ENCODE assay signal across 21 cellular contexts in the genomic region with DNA sequence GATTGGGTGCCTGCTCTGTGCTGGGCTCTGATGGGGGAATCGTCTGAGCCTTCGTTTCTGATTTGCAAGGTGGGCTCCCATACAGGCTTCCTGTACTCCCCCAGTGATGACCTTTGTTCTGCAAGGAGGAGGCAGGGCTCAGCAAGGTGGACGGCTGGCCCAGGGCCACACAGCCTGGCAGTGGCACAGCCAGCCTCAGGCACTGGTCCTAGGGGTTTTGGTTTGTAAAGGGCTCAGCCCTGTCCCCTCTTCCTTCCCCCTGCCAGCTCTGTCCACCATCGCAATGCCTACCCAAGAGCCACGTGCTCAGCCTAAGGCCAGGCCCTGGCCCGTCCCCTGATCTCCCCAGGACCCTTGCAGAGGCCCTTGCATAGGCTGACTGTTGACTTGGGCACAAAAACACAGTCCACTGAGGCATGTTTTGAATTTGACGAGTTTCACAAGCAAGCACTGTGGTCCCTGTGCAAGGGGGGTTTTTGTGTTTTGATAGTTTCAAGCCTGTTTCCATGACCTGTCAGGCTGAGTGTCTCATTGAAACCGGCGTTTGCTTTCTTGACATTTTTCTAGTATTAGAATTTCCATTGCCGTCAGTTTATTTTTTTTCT. TPM values are rescaled to one million over a fixed set of nuclear protein-coding genes. Genes with fewer than 3 reads are reported as not detected.
DNase-seq lines count a peak whose midpoint lies in the region; ATAC-seq and TF ChIP-seq lines count a peak whose summit lies in the region.
"Had no signal": no experiment of that assay in that cellular context is flagged by ENCODE, and none has a peak within 500 bp of the region (broad histone marks: within the 10 kb centered on the region; RNA-seq: fewer than 3 reads in every experiment).

No MANE protein-coding gene starts in this region.

- H3K36me3 Mint-ChIP-seq in T-helper 2 cell treated with Interferon-gamma antibody and Interleukin-4, amounts not matched to agents 5 μg/mL and 100 μg/mL, for 36 hours (ENCODE audit: low read depth): peaks cover 3% of the 10 kb centered on the region
- H3K36me3 Mint-ChIP-seq in CD4-positive, CD25-positive, alpha-beta regulatory T cell: no peaks in the 10 kb centered on the region
- H3K36me3 Mint-ChIP-seq in activated CD8-positive, alpha-beta T cell treated with anti-CD3 and anti-CD28 coated beads, Interleukin-2, amount 10 ng/mL, durations not matched to agents 7 days and 5 days (ENCODE audit: low read depth): no peaks in the 10 kb centered on the region
- H3K36me3 Mint-ChIP-seq: IgD-negative memory B cell had no signal

- POLR2A ChIA-PET in activated CD8-positive, alpha-beta T cell treated with anti-CD3 and anti-CD28 coated beads, Interleukin-2, amount 10 ng/mL, durations not matched to agents 7 days and 5 days (lab: Charles Lee): interaction anchor here (0.9 kb wide), 1 partner anchor 219 kb away, joined by 3 read pairs; no protein-coding TSS in a partner anchor

- peak overlapping the region; percentile 80 for H3K27ac ChIP-seq in CD4-positive, CD25-positive, alpha-beta regulatory T cell (ENCODE audit: insufficient read depth, low read length, poor library complexity, severe bottlenecking)
- H3K27ac ChIP-seq in mesenchymal stem cell (ENCODE audit: low read length, poor library complexity, severe bottlenecking) (no peak overlapping the region), hepatocyte (no peak overlapping the region)
- H3K27ac ChIP-seq: cardiac muscle cell, pancreas, sigmoid colon had no signal

- H3K79me1 ChIP-seq in mesenchymal stem cell (replicated peaks; ENCODE audit: low read length, poor library complexity, severe bottlenecking): no peaks in the 10 kb centered on the region

- H4K20me1 ChIP-seq in hepatocyte (ENCODE audit: insufficient read depth, poor library complexity, severe bottlenecking): no peaks in the 10 kb centered on the region

- TF ChIP-seq CTCF in hepatocyte (IDR thresholded peaks at IDR 0.05; ENCODE audit: poor library complexity): no peak

- no peaks in the 10 kb centered on the region for H3K36me3 ChIP-seq in CD4-positive, CD25-positive, alpha-beta regulatory T cell (ENCODE audit: control insufficient read depth, insufficient read depth, low read length)
- H3K36me3 ChIP-seq in mesenchymal stem cell (ENCODE audit: control insufficient read depth in 1 of 2, insufficient read depth in 2 of 2, low read depth in 1 of 2, low read length in 2 of 2) (no peaks in the 10 kb centered on the region), hepatocyte (replicated peaks; ENCODE audit: insufficient read depth, low read depth) (no peaks in the 10 kb centered on the region)
- H3K36me3 ChIP-seq: cardiac muscle cell, pancreas, sigmoid colon had no signal

- no peaks in the 10 kb centered on the region for H3K27me3 ChIP-seq in CD4-positive, CD25-positive, alpha-beta regulatory T cell (ENCODE audit: control insufficient read depth, insufficient read depth, low read length)
- H3K27me3 ChIP-seq in mesenchymal stem cell (ENCODE audit: control insufficient read depth in 1 of 2, insufficient read depth in 1 of 2, low read length in 2 of 2): peaks cover 7 to 12% of the 10 kb centered on the region in 2 experiments
- no peaks in the 10 kb centered on the region for H3K27me3 ChIP-seq in hepatocyte
- H3K27me3 ChIP-seq: cardiac muscle cell, sigmoid colon had no signal

- peak overlapping the region; percentile 22 for H4K91ac ChIP-seq in mesenchymal stem cell (ENCODE audit: low read length)

- H2AFZ ChIP-seq in mesenchymal stem cell (ENCODE audit: low read depth, low read length): no peak overlapping the region
- H2AFZ ChIP-seq in hepatocyte: no peak overlapping the region

- DNase-seq in T-helper 2 cell treated with Interferon-gamma antibody and Interleukin-4, amounts not matched to agents 5 μg/mL and 100 μg/mL, for 36 hours (ENCODE audit: low spot score): peak; percentile 29
- DNase-seq in T-helper 2 cell (no peak), mesenchymal stem cell (no peak), hepatocyte (ENCODE audit: low spot score) (no peak), islet precursor cell (no peak), SKM-1 (lab: John Stamatoyannopoulos, UW; ENCODE audit: unreplicated experiment) (no peak)
- DNase-seq in CD4-positive, CD25-positive, alpha-beta regulatory T cell: peak in 2 of 3 donors; percentile 57 to 75
- no peak for DNase-seq in activated CD8-positive, alpha-beta T cell treated with anti-CD3 and anti-CD28 coated beads, Interleukin-2, amount 10 ng/mL, durations not matched to agents 7 days and 5 days
- DNase-seq: activated CD8-positive, alpha-beta memory T cell treated with anti-CD3 and anti-CD28 coated beads for 24 hours; C1 segment of cervical spinal cord; DMS53; NCI-H2081; NCI-H510A; pancreas; SHP77; sigmoid colon; T-helper 9 cell had no signal

- H3K9me3 Mint-ChIP-seq in T-helper 2 cell treated with Interferon-gamma antibody and Interleukin-4, amounts not matched to agents 5 μg/mL and 100 μg/mL, for 36 hours: no peaks in the 10 kb centered on the region
- no peaks in the 10 kb centered on the region for H3K9me3 Mint-ChIP-seq in CD4-positive, CD25-positive, alpha-beta regulatory T cell
- H3K9me3 Mint-ChIP-seq in activated CD8-positive, alpha-beta T cell treated with anti-CD3 and anti-CD28 coated beads, Interleukin-2, amount 10 ng/mL, durations not matched to agents 7 days and 5 days (ENCODE audit: insufficient read depth): no peaks in the 10 kb centered on the region
- H3K9me3 Mint-ChIP-seq: IgD-negative memory B cell had no signal

- H3K4me1 Mint-ChIP-seq in T-helper 2 cell treated with Interferon-gamma antibody and Interleukin-4, amounts not matched to agents 5 μg/mL and 100 μg/mL, for 36 hours (ENCODE audit: low read depth): peaks cover 24% of the 10 kb centered on the region
- peaks cover 13 to 74% (median 48%) of the 10 kb centered on the region in 4 donors for H3K4me1 Mint-ChIP-seq in CD4-positive, CD25-positive, alpha-beta regulatory T cell
- H3K4me1 Mint-ChIP-seq in activated CD8-positive, alpha-beta T cell treated with anti-CD3 and anti-CD28 coated beads, Interleukin-2, amount 10 ng/mL, durations not matched to agents 7 days and 5 days (ENCODE audit: low read depth): peaks cover 38% of the 10 kb centered on the region

- H3K4me3 ChIP-seq in CD4-positive, CD25-positive, alpha-beta regulatory T cell (ENCODE audit: low read depth, low read length): peak overlapping the region; percentile 42
- H3K4me3 ChIP-seq in mesenchymal stem cell (ENCODE audit: insufficient read depth in 1 of 2, low read depth in 1 of 2, low read length in 2 of 2): no peak overlapping the region
- H3K4me3 ChIP-seq in hepatocyte: no peak overlapping the region
- H3K4me3 ChIP-seq: cardiac muscle cell, pancreas, sigmoid colon had no signal

- H2BK12ac ChIP-seq in mesenchymal stem cell (ENCODE audit: low read length in 2 of 2): peak overlapping the region in 1 of 2 experiments; percentile 7

- no peak overlapping the region for H3K18ac ChIP-seq in mesenchymal stem cell (ENCODE audit: low read depth in 1 of 2, low read length in 2 of 2)

- no peaks in the 10 kb centered on the region for H3K9me3 ChIP-seq in CD4-positive, CD25-positive, alpha-beta regulatory T cell (ENCODE audit: control insufficient read depth in 2 of 2, low read length in 2 of 2)
- H3K9me3 ChIP-seq in mesenchymal stem cell (ENCODE audit: control insufficient read depth, low read length): no peaks in the 10 kb centered on the region
- no peaks in the 10 kb centered on the region for H3K9me3 ChIP-seq in hepatocyte (ENCODE audit: low read depth)
- H3K9me3 ChIP-seq: pancreas, sigmoid colon had no signal

- peak overlapping the region; percentile 47 for H3K27ac Mint-ChIP-seq in T-helper 2 cell treated with Interferon-gamma antibody and Interleukin-4, amounts not matched to agents 5 μg/mL and 100 μg/mL, for 36 hours
- H3K27ac Mint-ChIP-seq in CD4-positive, CD25-positive, alpha-beta regulatory T cell: peak overlapping the region; percentile 98 to 99 (median 98)
- H3K27ac Mint-ChIP-seq in activated CD8-positive, alpha-beta T cell treated with anti-CD3 and anti-CD28 coated beads, Interleukin-2, amount 10 ng/mL, durations not matched to agents 7 days and 5 days: peak overlapping the region; percentile 71

- peak overlapping the region; percentile 75 for H2BK15ac ChIP-seq in mesenchymal stem cell (ENCODE audit: low read depth, poor library complexity, severe bottlenecking)

- H4K8ac ChIP-seq in mesenchymal stem cell (ENCODE audit: low read length): no peak overlapping the region

- H3K79me2 ChIP-seq in hepatocyte: no peaks in the 10 kb centered on the region

- H3K14ac ChIP-seq in mesenchymal stem cell (ENCODE audit: low read length in 2 of 2): no peak overlapping the region

- no peak overlapping the region for H2AK5ac ChIP-seq in mesenchymal stem cell (ENCODE audit: low read length, severe bottlenecking)

- CTCF ChIA-PET in activated CD8-positive, alpha-beta T cell treated with anti-CD3 and anti-CD28 coated beads, Interleukin-2, amount 10 ng/mL, durations not matched to agents 7 days and 5 days (lab: Charles Lee): interaction anchor here (1.0 to 11.7 kb wide), 9 partner anchors 13 to 102 kb away, joined by 3 to 369 read pairs (median 35); a partner anchor contains a TSS

- no peaks in the 10 kb centered on the region for H3K27me3 Mint-ChIP-seq in T-helper 2 cell treated with Interferon-gamma antibody and Interleukin-4, amounts not matched to agents 5 μg/mL and 100 μg/mL, for 36 hours (ENCODE audit: low read depth)
- H3K27me3 Mint-ChIP-seq in CD4-positive, CD25-positive, alpha-beta regulatory T cell: no peaks in the 10 kb centered on the region
- H3K27me3 Mint-ChIP-seq in activated CD8-positive, alpha-beta T cell treated with anti-CD3 and anti-CD28 coated beads, Interleukin-2, amount 10 ng/mL, durations not matched to agents 7 days and 5 days (ENCODE audit: low read depth): no peaks in the 10 kb centered on the region
- H3K27me3 Mint-ChIP-seq: IgD-negative memory B cell had no signal

- no peaks in the 10 kb centered on the region for H3K9me2 ChIP-seq in hepatocyte (replicated peaks; ENCODE audit: insufficient read depth)

- no peak overlapping the region for H3K4me3 Mint-ChIP-seq in T-helper 2 cell treated with Interferon-gamma antibody and Interleukin-4, amounts not matched to agents 5 μg/mL and 100 μg/mL, for 36 hours
- peak overlapping the region; percentile 67 to 79 (median 79) for H3K4me3 Mint-ChIP-seq in CD4-positive, CD25-positive, alpha-beta regulatory T cell
- no peak overlapping the region for H3K4me3 Mint-ChIP-seq in activated CD8-positive, alpha-beta T cell treated with anti-CD3 and anti-CD28 coated beads, Interleukin-2, amount 10 ng/mL, durations not matched to agents 7 days and 5 days

- H3K4me2 ChIP-seq in mesenchymal stem cell (ENCODE audit: low read length, poor library complexity, severe bottlenecking) (no peak overlapping the region), hepatocyte (no peak overlapping the region)

- peaks cover 63% of the 10 kb centered on the region for H3K4me1 ChIP-seq in CD4-positive, CD25-positive, alpha-beta regulatory T cell (ENCODE audit: control insufficient read depth, insufficient read depth, low read length, poor library complexity, severe bottlenecking)
- H3K4me1 ChIP-seq in mesenchymal stem cell (ENCODE audit: control insufficient read depth, insufficient read depth, low read depth, low read length) (no peaks in the 10 kb centered on the region), hepatocyte (ENCODE audit: insufficient read depth) (peaks cover 16% of the 10 kb centered on the region)

- H2BK5ac ChIP-seq in mesenchymal stem cell (ENCODE audit: low read depth, low read length, poor library complexity, severe bottlenecking): no peak overlapping the region

- peak overlapping the region in 1 of 2 experiments; percentile 41 for H3K23ac ChIP-seq in mesenchymal stem cell (ENCODE audit: low read length in 2 of 2)

- H3K4ac ChIP-seq in mesenchymal stem cell (ENCODE audit: low read depth in 1 of 2, low read length in 2 of 2): no peak overlapping the region

- 88% methylated on average over 9 of the region's 10 CpGs for WGBS in mesenchymal stem cell
- WGBS in hepatocyte (ENCODE audit: low lambda C conversion rate, missing lambda C conversion rate): 87% methylated on average over 10 of the region's 10 CpGs

- peak; percentile 13 to 36 for ATAC-seq in CD4-positive, CD25-positive, alpha-beta regulatory T cell (ENCODE audit: low read depth in 2 of 2)
- no peak for ATAC-seq in activated CD8-positive, alpha-beta T cell treated with anti-CD3 and anti-CD28 coated beads, Interleukin-2, amount 10 ng/mL, durations not matched to agents 7 days and 5 days
- ATAC-seq: esophagus mucosa, pancreas had no signal

- peak overlapping the region; percentile 4 for H2BK120ac ChIP-seq in mesenchymal stem cell (ENCODE audit: low read depth, low read length)

- no peak overlapping the region for H3K9ac ChIP-seq in mesenchymal stem cell (ENCODE audit: low read length)

RNA-seq across cellular contexts. Expression of a gene that starts 39.5 kb away (rescaled TPM):
- total RNA-seq in CD4-positive, CD25-positive, alpha-beta regulatory T cell: 252 TPM
- 100 to 1,000 TPM; 347 to 450 (median 421) TPM for polyA plus RNA-seq in CD4-positive, CD25-positive, alpha-beta regulatory T cell
- total RNA-seq in activated CD8-positive, alpha-beta T cell treated with anti-CD3 and anti-CD28 coated beads, Interleukin-2, amount 10 ng/mL, durations not matched to agents 7 days and 5 days: 100 to 1,000 TPM; 274 to 284 TPM
- 35.0 TPM for polyA plus RNA-seq in mesenchymal stem cell (2013, experiment 1 of 2)
- polyA plus RNA-seq in mesenchymal stem cell (2013, experiment 2 of 2): 35.2 TPM
- total RNA-seq in hepatocyte: 4.1 and 13.4 TPM in 2 replicates
- polyA plus RNA-seq in hepatocyte: 3.0 and 4.3 TPM in 2 replicates
- total RNA-seq: A172 had no signal
- polyA plus RNA-seq: cardiac muscle cell had no signal

Comparison
In these comparisons a context has a peak if more than half of its experiments do, and no peak if none do; other contexts are left out.
1. DNase-seq: peak in T-helper 2 cell treated with Interferon-gamma antibody and Interleukin-4, amounts not matched to agents 5 μg/mL and 100 μg/mL, for 36 hours (single experiment) and CD4-positive, CD25-positive, alpha-beta regulatory T cell (2 of 3); none in T-helper 2 cell (0 of 5), activated CD8-positive, alpha-beta T cell treated with anti-CD3 and anti-CD28 coated beads, Interleukin-2, amount 10 ng/mL, durations not matched to agents 7 days and 5 days (single experiment), mesenchymal stem cell (single experiment), hepatocyte (single experiment), islet precursor cell (single experiment) and SKM-1 (single experiment).
2. H3K27ac Mint-ChIP-seq: peak in every context shown above with its lines; median percentile 98 in CD4-positive, CD25-positive, alpha-beta regulatory T cell; 71 in activated CD8-positive, alpha-beta T cell treated with anti-CD3 and anti-CD28 coated beads, Interleukin-2, amount 10 ng/mL, durations not matched to agents 7 days and 5 days; 47 in T-helper 2 cell treated with Interferon-gamma antibody and Interleukin-4, amounts not matched to agents 5 μg/mL and 100 μg/mL, for 36 hours.
3. H3K4me3 Mint-ChIP-seq: peak in CD4-positive, CD25-positive, alpha-beta regulatory T cell (4 of 4); none in T-helper 2 cell treated with Interferon-gamma antibody and Interleukin-4, amounts not matched to agents 5 μg/mL and 100 μg/mL, for 36 hours (single experiment) and activated CD8-positive, alpha-beta T cell treated with anti-CD3 and anti-CD28 coated beads, Interleukin-2, amount 10 ng/mL, durations not matched to agents 7 days and 5 days (single experiment).
4. RNA of a gene that starts 39.5 kb away (total RNA-seq): 274 to 284 TPM in activated CD8-positive, alpha-beta T cell treated with anti-CD3 and anti-CD28 coated beads, Interleukin-2, amount 10 ng/mL, durations not matched to agents 7 days and 5 days and 252 TPM in CD4-positive, CD25-positive, alpha-beta regulatory T cell (single experiment); 4.1 to 13.4 TPM in hepatocyte; every median in the first group is over 10 times any median in the second.